Comparison of ENCODE assay signal across 8 cellular contexts in genomic region chr11:46701078-46701654, GRCh38. TPM values are rescaled to one million over a fixed set of nuclear protein-coding genes. Genes with fewer than 3 reads are reported as not detected.
DNase-seq lines count a peak whose midpoint lies in the region; ATAC-seq lines count a peak whose summit lies in the region.

No MANE protein-coding gene starts in this region.

- no peaks in the 10 kb centered on the region for H3K9me3 ChIP-seq in iPS-18a (ENCODE audit: control insufficient read depth, low read depth, low read length)

- no peaks in the 10 kb centered on the region for H3K27me3 Mint-ChIP-seq in activated naive CD4-positive, alpha-beta T cell treated with anti-CD3 and anti-CD28 coated beads, Interleukin-2, amount 10 ng/mL, durations not matched to agents 7 days and 5 days
- no peaks in the 10 kb centered on the region for H3K27me3 Mint-ChIP-seq in activated CD4-positive, alpha-beta memory T cell treated with anti-CD3 and anti-CD28 coated beads, Interleukin-2, amount 10 ng/mL, durations not matched to agents 7 days and 5 days

- CTCF ChIA-PET in activated naive CD4-positive, alpha-beta T cell treated with anti-CD3 and anti-CD28 coated beads, Interleukin-2, amount 10 ng/mL, durations not matched to agents 7 days and 5 days (lab: Charles Lee) = interaction anchor here (0.8 to 2.0 kb wide), 3 partner anchors 30 to 450 kb away, joined by 3 to 11 read pairs (median 3); no protein-coding TSS in a partner anchor
- CTCF ChIA-PET in activated CD4-positive, alpha-beta memory T cell treated with anti-CD3 and anti-CD28 coated beads, Interleukin-2, amount 10 ng/mL, durations not matched to agents 7 days and 5 days (lab: Charles Lee) = interaction anchor here (0.6 to 8.6 kb wide), 6 partner anchors 12 to 744 kb away, joined by 3 to 49 read pairs (median 4); partner anchors contain the start of genes ATG13 and HARBI1

- H3K27ac Mint-ChIP-seq in activated naive CD4-positive, alpha-beta T cell treated with anti-CD3 and anti-CD28 coated beads, Interleukin-2, amount 10 ng/mL, durations not matched to agents 7 days and 5 days = peak overlapping the region; percentile 98
- peak overlapping the region; percentile 96 for H3K27ac Mint-ChIP-seq in activated CD4-positive, alpha-beta memory T cell treated with anti-CD3 and anti-CD28 coated beads, Interleukin-2, amount 10 ng/mL, durations not matched to agents 7 days and 5 days

- H3K9ac ChIP-seq in iPS-18a (ENCODE audit: low read length) = peak overlapping the region; percentile 83

- H3K4me1 ChIP-seq in iPS-18a (ENCODE audit: control insufficient read depth, low read depth, low read length) = no peaks in the 10 kb centered on the region

- peaks cover 35% of the 10 kb centered on the region for H3K36me3 ChIP-seq in iPS-18a (ENCODE audit: control insufficient read depth, low read depth, low read length)

- H3K4me3 Mint-ChIP-seq in activated naive CD4-positive, alpha-beta T cell treated with anti-CD3 and anti-CD28 coated beads, Interleukin-2, amount 10 ng/mL, durations not matched to agents 7 days and 5 days = peak overlapping the region; percentile 99
- peak overlapping the region; percentile 98 for H3K4me3 Mint-ChIP-seq in activated CD4-positive, alpha-beta memory T cell treated with anti-CD3 and anti-CD28 coated beads, Interleukin-2, amount 10 ng/mL, durations not matched to agents 7 days and 5 days

- peak overlapping the region; percentile 70 for H3K4me3 ChIP-seq in iPS-18a (ENCODE audit: low read length)

- H3K36me3 Mint-ChIP-seq in activated naive CD4-positive, alpha-beta T cell treated with anti-CD3 and anti-CD28 coated beads, Interleukin-2, amount 10 ng/mL, durations not matched to agents 7 days and 5 days = peaks cover 49% of the 10 kb centered on the region
- H3K36me3 Mint-ChIP-seq in activated CD4-positive, alpha-beta memory T cell treated with anti-CD3 and anti-CD28 coated beads, Interleukin-2, amount 10 ng/mL, durations not matched to agents 7 days and 5 days (ENCODE audit: low read depth) = peaks cover 67% of the 10 kb centered on the region

- peaks cover 59% of the 10 kb centered on the region for H3K4me1 Mint-ChIP-seq in activated naive CD4-positive, alpha-beta T cell treated with anti-CD3 and anti-CD28 coated beads, Interleukin-2, amount 10 ng/mL, durations not matched to agents 7 days and 5 days
- H3K4me1 Mint-ChIP-seq in activated CD4-positive, alpha-beta memory T cell treated with anti-CD3 and anti-CD28 coated beads, Interleukin-2, amount 10 ng/mL, durations not matched to agents 7 days and 5 days = peaks cover 50% of the 10 kb centered on the region

- POLR2A ChIA-PET in activated CD4-positive, alpha-beta memory T cell treated with anti-CD3 and anti-CD28 coated beads, Interleukin-2, amount 10 ng/mL, durations not matched to agents 7 days and 5 days (lab: Charles Lee) = interaction anchor here (0.9 to 6.4 kb wide), 16 partner anchors 10 to 1014 kb away, joined by 3 to 124 read pairs (median 5); partner anchors contain the start of genes AMBRA1, ATG13, CSTPP1 and DDB2

- no peaks in the 10 kb centered on the region for H3K9me3 Mint-ChIP-seq in activated naive CD4-positive, alpha-beta T cell treated with anti-CD3 and anti-CD28 coated beads, Interleukin-2, amount 10 ng/mL, durations not matched to agents 7 days and 5 days
- H3K9me3 Mint-ChIP-seq in activated CD4-positive, alpha-beta memory T cell treated with anti-CD3 and anti-CD28 coated beads, Interleukin-2, amount 10 ng/mL, durations not matched to agents 7 days and 5 days = no peaks in the 10 kb centered on the region

- no peaks in the 10 kb centered on the region for H3K27me3 ChIP-seq in iPS-18a (ENCODE audit: control insufficient read depth, insufficient read depth, low read length)

- ATAC-seq in GM19351 (IDR thresholded peaks at IDR 0.05; ENCODE audit: unreplicated experiment) (no peak), HG02623 (IDR thresholded peaks at IDR 0.05; ENCODE audit: unreplicated experiment) (no peak)

- H3K27ac ChIP-seq in iPS-18a (ENCODE audit: low read length) (peak overlapping the region; percentile 93), substantia nigra (ENCODE audit: low read depth, low read length, poor library complexity, severe bottlenecking) (peak overlapping the region; percentile 98)

- peak; percentile 28 for DNase-seq in activated naive CD4-positive, alpha-beta T cell treated with anti-CD3 and anti-CD28 coated beads, Interleukin-2, amount 10 ng/mL, durations not matched to agents 7 days and 5 days
- no peak for DNase-seq in activated naive CD4-positive, alpha-beta T cell treated with Interleukin-2 at 50 U/mL for 16 hours
- DNase-seq in activated CD4-positive, alpha-beta memory T cell treated with anti-CD3 and anti-CD28 coated beads, Interleukin-2, amount 10 ng/mL, durations not matched to agents 7 days and 5 days = no peak
- no peak for DNase-seq in substantia nigra (lab: John Stamatoyannopoulos, UW)
- no peak for DNase-seq in AG20443 (ENCODE audit: low spot score)

RNA-seq across cellular contexts. Expression of gene ZNF408, which starts 0.3 kb away (rescaled TPM):
- total RNA-seq in activated CD4-positive, alpha-beta memory T cell treated with anti-CD3 and anti-CD28 coated beads, Interleukin-2, amount 10 ng/mL, durations not matched to agents 7 days and 5 days = 10 to 100 TPM; 17.1 to 17.5 TPM

RNA-seq across cellular contexts. Expression of gene ARHGAP1, which starts 0.7 kb away (rescaled TPM):
- 10 to 100 TPM; 77.8 to 79.7 TPM for total RNA-seq in activated CD4-positive, alpha-beta memory T cell treated with anti-CD3 and anti-CD28 coated beads, Interleukin-2, amount 10 ng/mL, durations not matched to agents 7 days and 5 days

RNA-seq across cellular contexts. Expression of gene F2, which starts 17.8 kb away (rescaled TPM):
- total RNA-seq in activated CD4-positive, alpha-beta memory T cell treated with anti-CD3 and anti-CD28 coated beads, Interleukin-2, amount 10 ng/mL, durations not matched to agents 7 days and 5 days = not detected
